In genomic region chr7:78223598-78223997, GRCh38 we compare ENCODE assay signal across 9 cellular contexts.
"Had no signal": no experiment of that assay in that cellular context is flagged by ENCODE, and none has a peak within 500 bp of the region (broad histone marks: within the 10 kb centered on the region; RNA-seq: fewer than 3 reads in every experiment).

No MANE protein-coding gene starts in this region.

- H2AFZ ChIP-seq: GM23248, GM23338 had no signal

- H3K4me1 ChIP-seq: HAP-1 had no signal

- H3K9me3 ChIP-seq: HAP-1 had no signal

- H3K4me3 ChIP-seq: GM23248, GM23338, HAP-1 had no signal

- H3K27ac ChIP-seq: GM23248 had no signal

- H3K9ac ChIP-seq: GM23248 had no signal

- ATAC-seq: GM23338, HCT116 had no signal

- DNase-seq: GM23248, GOT3, H7, H9, HCEC 1CT, HFFc6 had no signal

- H3K36me3 ChIP-seq: HAP-1 had no signal

- H3K4me2 ChIP-seq: GM23338 had no signal
